34 cellular contexts compared by ENCODE assay signal in genomic region chr11:57191308-57191707, GRCh38. TPM values are rescaled to one million over a fixed set of nuclear protein-coding genes. Genes with fewer than 3 reads are reported as not detected.
"Had no signal": no experiment of that assay in that cellular context is flagged by ENCODE, and none has a peak within 500 bp of the region (broad histone marks: within the 10 kb centered on the region; RNA-seq: fewer than 3 reads in every experiment).

No MANE protein-coding gene starts in this region.

- H2AFZ ChIP-seq: PC-9 had no signal

- H3K4me1 ChIP-seq: adrenal gland, body of pancreas, SJCRH30 had no signal

- H3K36me3 Mint-ChIP-seq: activated naive CD4-positive, alpha-beta T cell treated with anti-CD3 and anti-CD28 coated beads, Interleukin-2, amount 50 U/mL, for 72 hours had no signal

- H3K27ac ChIP-seq: adrenal gland, body of pancreas, PC-9, RWPE1, SJCRH30, SK-N-MC had no signal

- H3K9me3 Mint-ChIP-seq: activated CD4-positive, alpha-beta T cell treated with anti-CD3 and anti-CD28 coated beads, Interleukin-2, amount 10 ng/mL, durations not matched to agents 7 days and 5 days; activated naive CD4-positive, alpha-beta T cell treated with anti-CD3 and anti-CD28 coated beads, Interleukin-2, amount 50 U/mL, for 72 hours; activated T-cell treated with anti-CD3 and anti-CD28 coated beads, Interleukin-2, amount 50 U/mL, for 24 hours had no signal

- H3K9me3 ChIP-seq: adrenal gland, body of pancreas, SJCRH30 had no signal

- H3K27ac Mint-ChIP-seq: activated CD4-positive, alpha-beta T cell treated with anti-CD3 and anti-CD28 coated beads for 36 hours; activated CD4-positive, alpha-beta T cell treated with anti-CD3 and anti-CD28 coated beads, Interleukin-2, amount 10 ng/mL, durations not matched to agents 7 days and 5 days; activated CD8-positive, alpha-beta T cell treated with anti-CD3 and anti-CD28 coated beads, Interleukin-2, amount 10 ng/mL, durations not matched to agents 7 days and 5 days; activated naive CD4-positive, alpha-beta T cell treated with anti-CD3 and anti-CD28 coated beads for 36 hours; activated naive CD4-positive, alpha-beta T cell treated with anti-CD3 and anti-CD28 coated beads, Interleukin-2, amount 50 U/mL, for 72 hours; activated T-cell treated with anti-CD3 and anti-CD28 coated beads, Interleukin-2, amount 50 U/mL, for 24 hours had no signal

- H3K4me3 ChIP-seq: adrenal gland, body of pancreas, K562, PC-9, SJCRH30, SK-N-MC had no signal

- DNase-seq: activated CD4-positive, alpha-beta T cell treated with anti-CD3 and anti-CD28 coated beads for 36 hours; activated CD4-positive, alpha-beta T cell treated with anti-CD3 and anti-CD28 coated beads, Interleukin-2, amount 10 ng/mL, durations not matched to agents 7 days and 5 days; activated CD4-positive, alpha-beta T cell treated with anti-CD3 and anti-CD28 coated beads, Interleukin-2, amount 50 U/mL, for 48 hours; activated CD8-positive, alpha-beta T cell treated with anti-CD3 and anti-CD28 coated beads, Interleukin-2, amount 10 ng/mL, durations not matched to agents 7 days and 5 days; activated gamma-delta T cell treated with Interleukin-2 at 50 U/mL for 16 hours; activated naive CD4-positive, alpha-beta T cell treated with anti-CD3 and anti-CD28 coated beads for 36 hours; activated T-cell treated with anti-CD3 and anti-CD28 coated beads, Interleukin-2, amount 50 U/mL, for 24 hours; adrenal gland; body of pancreas; NCI-H1092 treated with DMSO at 0.1 percent for 48 hours; NCI-H1417; NCI-H146; NCI-H187; NCI-H2029 treated with DMSO at 0.1 percent for 48 hours; NCI-H2107; NCI-H2171; NCI-H510A; NCI-H526; NCI-H748 treated with DMSO at 0.1 percent for 48 hours; PC-9; SHP77; SJCRH30; T1000 had no signal

- ATAC-seq: activated CD4-positive, alpha-beta T cell treated with anti-CD3 and anti-CD28 coated beads for 36 hours; activated CD4-positive, CD25-positive, alpha-beta regulatory T cell treated with anti-CD3 and anti-CD28 coated beads, Interleukin-2, amount 50 U/mL, for 24 hours; activated CD8-positive, alpha-beta T cell treated with anti-CD3 and anti-CD28 coated beads, Interleukin-2, amount 10 ng/mL, durations not matched to agents 7 days and 5 days; activated naive CD4-positive, alpha-beta T cell treated with anti-CD3 and anti-CD28 coated beads, Interleukin-2, amount 50 U/mL, for 72 hours; body of pancreas; K562 had no signal

- H3K4me3 Mint-ChIP-seq: activated CD4-positive, alpha-beta T cell treated with anti-CD3 and anti-CD28 coated beads for 36 hours; activated CD4-positive, alpha-beta T cell treated with anti-CD3 and anti-CD28 coated beads, Interleukin-2, amount 10 ng/mL, durations not matched to agents 7 days and 5 days; activated CD8-positive, alpha-beta T cell treated with anti-CD3 and anti-CD28 coated beads, Interleukin-2, amount 10 ng/mL, durations not matched to agents 7 days and 5 days; activated naive CD4-positive, alpha-beta T cell treated with anti-CD3 and anti-CD28 coated beads for 36 hours; activated T-cell treated with anti-CD3 and anti-CD28 coated beads, Interleukin-2, amount 50 U/mL, for 24 hours had no signal

- H3K4me2 ChIP-seq: PC-9 had no signal

- H3K4me1 Mint-ChIP-seq: activated CD4-positive, alpha-beta T cell treated with anti-CD3 and anti-CD28 coated beads for 36 hours; activated CD4-positive, alpha-beta T cell treated with anti-CD3 and anti-CD28 coated beads, Interleukin-2, amount 10 ng/mL, durations not matched to agents 7 days and 5 days had no signal

- H3K27me3 ChIP-seq: body of pancreas, SJCRH30 had no signal

- H3K36me3 ChIP-seq: adrenal gland, SJCRH30 had no signal

RNA-seq across cellular contexts. Expression of gene LRRC55, which starts 9.6 kb away (rescaled TPM):
- total RNA-seq: activated CD4-positive, alpha-beta T cell treated with anti-CD3 and anti-CD28 coated beads for 36 hours; activated CD4-positive, alpha-beta T cell treated with anti-CD3 and anti-CD28 coated beads, Interleukin-2, amount 10 ng/mL, durations not matched to agents 7 days and 5 days; activated CD8-positive, alpha-beta T cell treated with anti-CD3 and anti-CD28 coated beads, Interleukin-2, amount 10 ng/mL, durations not matched to agents 7 days and 5 days; activated naive CD4-positive, alpha-beta T cell treated with anti-CD3 and anti-CD28 coated beads for 36 hours; activated naive CD4-positive, alpha-beta T cell treated with anti-CD3 and anti-CD28 coated beads, Interleukin-2, amount 50 U/mL, for 72 hours; astrocyte; body of pancreas; bronchial epithelial cell; K562; M059J; OCI-LY7; PC-9; SJCRH30; T-helper 1 cell treated with Interleukin-12 subunit alpha and Interleukin-12 subunit beta and Interleukin-4 antibody, amounts not matched to agents 30 ng/mL and 1 ng/mL, for 36 hours; T-helper 2 cell treated with Interferon-gamma antibody and Interleukin-4, amounts not matched to agents 100 ng/mL and 5 ng/mL, for 36 hours had no signal

RNA-seq across cellular contexts. Expression of gene APLNR, which starts 45.7 kb away (rescaled TPM):
- total RNA-seq: activated CD4-positive, alpha-beta T cell treated with anti-CD3 and anti-CD28 coated beads for 36 hours; activated CD4-positive, alpha-beta T cell treated with anti-CD3 and anti-CD28 coated beads, Interleukin-2, amount 10 ng/mL, durations not matched to agents 7 days and 5 days; activated CD8-positive, alpha-beta T cell treated with anti-CD3 and anti-CD28 coated beads, Interleukin-2, amount 10 ng/mL, durations not matched to agents 7 days and 5 days; activated naive CD4-positive, alpha-beta T cell treated with anti-CD3 and anti-CD28 coated beads for 36 hours; activated naive CD4-positive, alpha-beta T cell treated with anti-CD3 and anti-CD28 coated beads, Interleukin-2, amount 50 U/mL, for 72 hours; astrocyte; bronchial epithelial cell; M059J; OCI-LY7; PC-9; T-helper 1 cell treated with Interleukin-12 subunit alpha and Interleukin-12 subunit beta and Interleukin-4 antibody, amounts not matched to agents 30 ng/mL and 1 ng/mL, for 36 hours; T-helper 2 cell treated with Interferon-gamma antibody and Interleukin-4, amounts not matched to agents 100 ng/mL and 5 ng/mL, for 36 hours had no signal
